ENCODE assay signal across 8 cellular contexts in genomic region chr11:45872513-45873356, GRCh38. TPM values are rescaled to one million over a fixed set of nuclear protein-coding genes. Genes with fewer than 3 reads are reported as not detected.
DNase-seq lines count a peak whose midpoint lies in the region; ATAC-seq lines count a peak whose summit lies in the region.

No MANE protein-coding gene starts in this region.

- H3K4me1 ChIP-seq in subcutaneous abdominal adipose tissue (ENCODE audit: control insufficient read depth in 5 of 5, insufficient read depth in 5 of 5, low read length in 5 of 5) = peaks cover 0 to 10% (median 0%) of the 10 kb centered on the region in 5 donors

- no peaks in the 10 kb centered on the region for H3K9me3 ChIP-seq in subcutaneous abdominal adipose tissue (ENCODE audit: control insufficient read depth in 5 of 5, low read length in 5 of 5)

- ATAC-seq in left lobe of liver = peak; percentile 76
- no peak for ATAC-seq in GM18511 (IDR thresholded peaks at IDR 0.05; ENCODE audit: unreplicated experiment)

- no peak overlapping the region for H3K9ac ChIP-seq in subcutaneous abdominal adipose tissue (ENCODE audit: low read length in 5 of 5)

- H3K27me3 ChIP-seq in subcutaneous abdominal adipose tissue (ENCODE audit: control insufficient read depth in 5 of 5, insufficient read depth in 4 of 5, low read length in 5 of 5) = no peaks in the 10 kb centered on the region

- H3K27ac ChIP-seq in subcutaneous abdominal adipose tissue (ENCODE audit: low read depth, low read length) = peak overlapping the region; percentile 2

- DNase-seq in NCI-H82 (lab: John Stamatoyannopoulos, UW) (peak; percentile 81), NCI-H82 treated with DMSO at 0.1 percent for 48 hours (lab: John Stamatoyannopoulos, UW; ENCODE audit: unreplicated experiment) (no peak), LHCN-M2 (ENCODE audit: low read depth) (peak; percentile 64), SHP77 treated with DMSO at 0.1 percent for 48 hours (lab: John Stamatoyannopoulos, UW) (peak; percentile 25), cerebellar nuclear complex (lab: John Stamatoyannopoulos, UW) (peak; percentile 22 to 75), left lobe of liver (ENCODE audit: low spot score) (no peak)

- H3K36me3 ChIP-seq in subcutaneous abdominal adipose tissue (ENCODE audit: control insufficient read depth in 5 of 5, insufficient read depth in 5 of 5, low read length in 5 of 5) = peaks cover 19 to 100% (median 94%) of the 10 kb centered on the region in 5 donors

- H3K4me3 ChIP-seq in subcutaneous abdominal adipose tissue (ENCODE audit: low read depth in 1 of 5, low read length in 5 of 5) = no peak overlapping the region

RNA-seq across cellular contexts. Expression of gene MAPK8IP1, which starts 12.7 kb away (rescaled TPM):
- total RNA-seq in LHCN-M2 (2014; rRNA removed) (10.3 and 11.7 TPM in 2 replicates), left lobe of liver (8.0 TPM)
- 6.1 TPM for polyA plus RNA-seq in LHCN-M2 (2012)

RNA-seq across cellular contexts. Expression of gene CRY2, which starts 25.5 kb away (rescaled TPM):
- total RNA-seq in LHCN-M2 (2014; rRNA removed) (6.4 and 6.9 TPM in 2 replicates), left lobe of liver (52.9 TPM)
- 5.3 TPM for polyA plus RNA-seq in LHCN-M2 (2012)

RNA-seq across cellular contexts. Expression of gene FREY1, which starts 34.3 kb away (rescaled TPM):
- total RNA-seq in LHCN-M2 (2014; rRNA removed) (0.63 TPM in 1 of 2 replicates, not detected in the other), left lobe of liver (0.68 TPM)
- polyA plus RNA-seq in LHCN-M2 (2012) = 0.16 TPM

RNA-seq across cellular contexts. Expression of gene PEX16, which starts 44.9 kb away (rescaled TPM):
- total RNA-seq in LHCN-M2 (2014; rRNA removed) (28.1 and 29.1 TPM in 2 replicates), left lobe of liver (37.0 TPM)
- polyA plus RNA-seq in LHCN-M2 (2012) = 25.2 TPM

RNA-seq across cellular contexts. Expression of gene LARGE2, which starts 49.7 kb away (rescaled TPM):
- not detected in 2 replicates for total RNA-seq in LHCN-M2 (2014; rRNA removed)
- not detected for polyA plus RNA-seq in LHCN-M2 (2012)
- total RNA-seq in left lobe of liver = 2.9 TPM

Comparison
In these comparisons a context has a peak if more than half of its experiments do, and no peak if none do; other contexts are left out.
1. DNase-seq: peak in NCI-H82 (single experiment), LHCN-M2 (single experiment), SHP77 treated with DMSO at 0.1 percent for 48 hours (single experiment) and cerebellar nuclear complex (2 of 2); none in NCI-H82 treated with DMSO at 0.1 percent for 48 hours (single experiment) and left lobe of liver (single experiment).